In genomic region chr11:46281374-46281831, GRCh38 we compare ENCODE assay signal across 14 cellular contexts. TPM values are rescaled to one million over a fixed set of nuclear protein-coding genes. Genes with fewer than 3 reads are reported as not detected.
DNase-seq lines count a peak whose midpoint lies in the region; ATAC-seq, FAIRE-seq and TF ChIP-seq lines count a peak whose summit lies in the region.
"Had no signal": no experiment of that assay in that cellular context is flagged by ENCODE, and none has a peak within 500 bp of the region (broad histone marks: within the 10 kb centered on the region; RNA-seq: fewer than 3 reads in every experiment).

No MANE protein-coding gene starts in this region.

- no peaks in the 10 kb centered on the region for H3K9me3 Mint-ChIP-seq in WTC11

- TF ChIP-seq POLR2A in stomach (IDR thresholded peaks at IDR 0.05), result no peak
- no peak for TF ChIP-seq POLR2A in GM12892 (IDR thresholded peaks at IDR 0.05; ENCODE audit: low read depth, low read length)

- H3K27me3 ChIP-seq in iPS-20b (ENCODE audit: insufficient read depth, low read length) (peaks cover 14% of the 10 kb centered on the region; the same call in 1 of the 2 replicates), stomach (peaks cover 0 to 45% (median 13%) of the 10 kb centered on the region in 3 donors)

- POLR2A ChIA-PET in WTC11 (lab: Charles Lee), result interaction anchor here (2.0 kb wide), 1 partner anchor 13 kb away, joined by 9 read pairs; no protein-coding TSS in a partner anchor

- DNase-seq in NCI-H146 (lab: John Stamatoyannopoulos, UW) (peak; percentile 11), NCI-H146 treated with DMSO at 0.1 percent for 48 hours (lab: John Stamatoyannopoulos, UW; ENCODE audit: unreplicated experiment) (no peak), WTC11 (ENCODE audit: low spot score) (no peak), stomach (peak; percentile 63), GM12892 (ENCODE audit: insufficient read length) (no peak)
- no peak for DNase-seq in activated T-cell treated with anti-CD3 and anti-CD28 coated beads, Interleukin-2, amount 50 U/mL, for 1 hour
- no peak for DNase-seq in effector CD4-positive, alpha-beta T cell
- DNase-seq: 8988T, lower lobe of right lung, tibial artery had no signal

- peak overlapping the region; percentile 56; the same call in 1 of the 2 replicates for H3K27ac Mint-ChIP-seq in WTC11

- H3K4me3 ChIP-seq in iPS-20b (ENCODE audit: low read length), result peak overlapping the region; percentile 3; the same call in 1 of the 2 replicates
- H3K4me3 ChIP-seq in stomach, result peak overlapping the region; percentile 15 to 75 (median 66)
- H3K4me3 ChIP-seq: lower lobe of right lung, tibial artery had no signal

- TF ChIP-seq CTCF in WTC11 (IDR thresholded peaks at IDR 0.05), result no peak
- TF ChIP-seq CTCF in stomach (IDR thresholded peaks at IDR 0.05), result no peak

- intact Hi-C loops in stomach (cut with DNase I; ENCODE audit: low total_unique reads), result no loop called here

- H3K9ac ChIP-seq in iPS-20b (ENCODE audit: low read depth, low read length), result peak overlapping the region; percentile 50; the same call in 1 of the 2 replicates
- H3K9ac ChIP-seq: KMS-11 had no signal

- no peak for TF ChIP-seq EP300 in stomach (IDR thresholded peaks at IDR 0.05)

- CTCF ChIA-PET in WTC11 (lab: Charles Lee), result interaction anchor here (0.6 to 5.8 kb wide), 9 partner anchors 9 to 1310 kb away, joined by 3 to 132 read pairs (median 4); partner anchors contain the start of gene CHRM4

- no peaks in the 10 kb centered on the region for H3K9me3 ChIP-seq in iPS-20b (ENCODE audit: insufficient read depth, low read depth, low read length)
- no peaks in the 10 kb centered on the region for H3K9me3 ChIP-seq in stomach
- H3K9me3 ChIP-seq: lower lobe of right lung, tibial artery had no signal

- peak overlapping the region; percentile 20 for H3K27ac ChIP-seq in iPS-20b (ENCODE audit: low read length)
- peak overlapping the region; percentile 52 to 93 (median 88) for H3K27ac ChIP-seq in stomach
- H3K27ac ChIP-seq: KMS-11, lower lobe of right lung, tibial artery had no signal

- 4 to 25% (median 18%) methylated on average over 7 of the region's 7 CpGs for whole genome bisulfite sequencing in stomach, 5 donors

- H3K36me3 ChIP-seq in iPS-20b (ENCODE audit: insufficient read depth, low read depth, low read length), result no peaks in the 10 kb centered on the region
- peaks cover 0 to 6% (median 0%) of the 10 kb centered on the region in 4 donors for H3K36me3 ChIP-seq in stomach
- H3K36me3 ChIP-seq: lower lobe of right lung, tibial artery had no signal

- peak overlapping the region; percentile 15; the same call in 1 of the 2 replicates for H3K4me3 Mint-ChIP-seq in WTC11

- H3K4me1 Mint-ChIP-seq in WTC11, result peaks cover 48% of the 10 kb centered on the region

- peak; percentile 21 for ATAC-seq in WTC11
- ATAC-seq: activated CD4-positive, CD25-positive, alpha-beta regulatory T cell treated with anti-CD3 and anti-CD28 coated beads, Interleukin-2, amount 50 U/mL, for 24 hours; lower lobe of right lung had no signal

- peaks cover 7% of the 10 kb centered on the region for H3K27me3 Mint-ChIP-seq in WTC11 (ENCODE audit: low read depth)

- H3K4me1 ChIP-seq in iPS-20b (ENCODE audit: insufficient read depth, low read length) (peaks cover 26% of the 10 kb centered on the region), stomach (peaks cover 26 to 87% (median 69%) of the 10 kb centered on the region in 4 donors)

- H3K36me3 Mint-ChIP-seq in WTC11, result no peaks in the 10 kb centered on the region; the same call in 1 of the 2 replicates

- no peak for FAIRE-seq in GM12892 (lab: Jason Lieb, UNC)
- FAIRE-seq: endothelial cell of umbilical vein had no signal

TF ChIP-seq in WTC11, 78 proteins besides CTCF, POLR2A, EP300 and RAD21:
- no peak for TF ChIP-seq JUN (CRISPR knock-in tag; IDR thresholded peaks at IDR 0.05)
- no peak for TF ChIP-seq HMGXB4 (CRISPR knock-in tag; IDR thresholded peaks at IDR 0.05)
- no peak for TF ChIP-seq MXD4 (CRISPR knock-in tag; IDR thresholded peaks at IDR 0.05; ENCODE audit: borderline replicate concordance)
- TF ChIP-seq MAX (CRISPR knock-in tag; IDR thresholded peaks at IDR 0.05), result 0 out of 2 replicates have a peak, but pooled peaks have one; percentile 24

RNA-seq across cellular contexts. Expression of gene CREB3L1, which starts 3.9 kb away (rescaled TPM):
- total RNA-seq in WTC11 (2021) (10.9 to 12.6 TPM (median 11.4 TPM) in 3 replicates), stomach (100 to 1,000 TPM in 1 of 5 donors, 10 to 100 TPM in 4; 21.0 to 125 (median 54.2) TPM)
- polyA plus RNA-seq in stomach, result 10 to 100 TPM; 39.4 to 59.3 (median 40.8) TPM
- polyA plus RNA-seq in GM12892 (2012; ENCODE audit: missing spikeins), result 1.6 TPM

Comparison
In these comparisons a context has a peak if more than half of its experiments do, and no peak if none do; other contexts are left out.
1. DNase-seq: peak in NCI-H146 (single experiment) and stomach (single experiment); none in NCI-H146 treated with DMSO at 0.1 percent for 48 hours (single experiment), WTC11 (single experiment), GM12892 (single experiment), activated T-cell treated with anti-CD3 and anti-CD28 coated beads, Interleukin-2, amount 50 U/mL, for 1 hour (single experiment) and effector CD4-positive, alpha-beta T cell (single experiment).